In the genomic region with DNA sequence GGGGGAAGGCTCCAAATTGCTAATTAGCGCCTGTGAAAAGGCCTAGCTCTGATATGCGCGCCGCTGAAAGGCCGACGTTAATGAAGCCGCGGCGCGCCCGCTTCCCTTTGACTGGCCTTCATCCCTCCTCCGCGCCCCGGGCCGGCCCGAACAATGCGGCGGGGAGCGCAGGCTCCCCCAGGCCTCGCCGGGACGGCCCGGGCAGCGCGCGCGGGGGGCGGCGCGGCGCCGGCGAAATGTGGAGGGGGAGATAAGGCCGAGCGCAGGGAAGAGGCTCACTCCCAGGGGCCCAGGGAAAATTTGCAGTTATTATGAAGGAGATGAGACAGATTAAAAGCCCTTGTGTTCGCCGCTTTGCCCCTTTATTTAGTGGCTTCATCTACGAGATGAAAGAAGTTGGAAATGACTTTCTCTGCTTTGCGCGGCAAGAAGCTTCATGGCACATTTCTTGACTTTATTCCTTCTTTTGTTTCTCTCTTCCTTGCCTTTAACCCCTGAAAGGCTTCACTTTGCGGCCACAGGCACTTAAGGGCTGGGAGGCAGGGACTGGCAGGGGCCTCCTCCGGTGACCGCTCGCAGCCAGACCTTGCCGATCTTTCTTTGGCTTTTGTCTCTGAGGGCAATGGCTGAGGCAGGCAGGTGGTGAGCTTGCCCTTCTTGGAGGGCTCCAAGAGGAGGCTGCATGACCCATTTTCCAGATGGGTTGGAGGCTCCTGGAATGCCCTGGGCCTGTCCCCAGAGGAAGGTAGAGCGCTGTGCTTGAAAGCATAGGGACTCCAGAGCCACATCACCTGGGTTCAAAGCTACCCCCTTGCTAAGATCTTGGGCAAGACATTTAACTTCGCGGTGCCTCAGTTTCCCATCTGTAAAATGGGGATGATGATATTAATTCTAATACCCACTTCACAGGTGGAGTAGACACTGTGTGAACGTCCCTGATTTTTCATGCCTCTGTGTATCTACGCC, we compare ENCODE assay signal across 11 cellular contexts. TPM values are rescaled to one million over a fixed set of nuclear protein-coding genes. Genes with fewer than 3 reads are reported as not detected.
DNase-seq lines count a peak whose midpoint lies in the region; ATAC-seq and TF ChIP-seq lines count a peak whose summit lies in the region.
"Had no signal": no experiment of that assay in that cellular context is flagged by ENCODE, and none has a peak within 500 bp of the region (broad histone marks: within the 10 kb centered on the region; RNA-seq: fewer than 3 reads in every experiment).

No MANE protein-coding gene starts in this region.

- TF ChIP-seq POLR2A in ovary (IDR thresholded peaks at IDR 0.05), result no peak

- no peak for TF ChIP-seq EP300 in ovary (IDR thresholded peaks at IDR 0.05)

- DNase-seq in COLO668 (lab: John Stamatoyannopoulos, UW; ENCODE audit: unreplicated experiment) (peak; percentile 31), OCI-M1 (lab: John Stamatoyannopoulos, UW) (peak; percentile 40), left ventricle myocardium inferior (no peak), ovary (no peak), NCI-H345 (lab: John Stamatoyannopoulos, UW) (no peak), NCI-H446 (lab: John Stamatoyannopoulos, UW) (no peak), PC-9 (no peak)
- DNase-seq: activated CD8-positive, alpha-beta memory T cell treated with anti-CD3 and anti-CD28 coated beads, Interleukin-2, amount 50 U/mL, for 48 hours; T-helper 1 cell had no signal

- H3K9me3 ChIP-seq in left ventricle myocardium inferior (replicated peaks), result peaks cover 20% of the 10 kb centered on the region
- peaks cover 0 to 5% of the 10 kb centered on the region in 2 donors for H3K9me3 ChIP-seq in ovary
- H3K9me3 ChIP-seq in PC-9 (ENCODE audit: insufficient read depth, low read depth), result peaks cover 10% of the 10 kb centered on the region

- H3K4me1 ChIP-seq in left ventricle myocardium inferior, result peaks cover 11% of the 10 kb centered on the region
- H3K4me1 ChIP-seq in ovary (ENCODE audit: insufficient read depth), result no peaks in the 10 kb centered on the region
- no peaks in the 10 kb centered on the region for H3K4me1 ChIP-seq in PC-9 (replicated peaks; ENCODE audit: insufficient read depth)

- no peaks in the 10 kb centered on the region for H3K36me3 ChIP-seq in left ventricle myocardium inferior
- no peaks in the 10 kb centered on the region for H3K36me3 ChIP-seq in ovary
- H3K36me3 ChIP-seq in PC-9 (ENCODE audit: low read depth), result no peaks in the 10 kb centered on the region; the same call in 1 of the 2 replicates

- intact Hi-C loops in left ventricle myocardium inferior (cut with micrococcal nuclease) (no loop called here), ovary (cut with DNase I) (loop anchor here in 1 of 4 donors (5.0 kb wide), 1 partner anchor 87 kb away; no protein-coding TSS in a partner anchor), PC-9 (cut with micrococcal nuclease; ENCODE audit: unreplicated experiment) (no loop called here)

- H3K4me2 ChIP-seq in PC-9, result no peak overlapping the region
- H3K4me2 ChIP-seq: KMS-11 had no signal

- H2AFZ ChIP-seq in PC-9, result no peak overlapping the region

- H3K27ac ChIP-seq in left ventricle myocardium inferior (replicated peaks) (no peak overlapping the region), ovary (no peak overlapping the region), PC-9 (no peak overlapping the region)
- H3K27ac ChIP-seq: KMS-11 had no signal

- no peak for ATAC-seq in GM21619 (IDR thresholded peaks at IDR 0.05; ENCODE audit: unreplicated experiment)

- TF ChIP-seq CTCF in left ventricle myocardium inferior (IDR thresholded peaks at IDR 0.05; ENCODE audit: borderline replicate concordance) (no peak), ovary (IDR thresholded peaks at IDR 0.05) (no peak), PC-9 (conservative IDR thresholded peaks at IDR 0.05) (no peak)

- H3F3A ChIP-seq in PC-9 (ENCODE audit: insufficient read depth, low read depth), result no peaks in the 10 kb centered on the region

- CTCF ChIA-PET in PC-9 (lab: Charles Lee), result no interaction called here

- H3K4me3 ChIP-seq in left ventricle myocardium inferior (peak overlapping the region; percentile 59), ovary (peak overlapping the region; percentile 6), PC-9 (no peak overlapping the region)

- no TSS peak for BruUV-seq in PC-9 (replicated peaks; lab: Mats Ljungman, UMichigan)

- no peaks in the 10 kb centered on the region for H4K20me1 ChIP-seq in PC-9 (ENCODE audit: insufficient read depth)

- H3K9me2 ChIP-seq in PC-9 (ENCODE audit: insufficient read depth), result no peaks in the 10 kb centered on the region

- H3K27me3 ChIP-seq in left ventricle myocardium inferior (ENCODE audit: low read depth) (peaks cover 89% of the 10 kb centered on the region), ovary (no peaks in the 10 kb centered on the region), PC-9 (ENCODE audit: insufficient read depth, low read depth) (peaks cover 95% of the 10 kb centered on the region)

- no peaks in the 10 kb centered on the region for H3K79me2 ChIP-seq in PC-9 (ENCODE audit: low read depth)

- 10% methylated on average over 50 of the region's 50 CpGs for WGBS in ovary, 3 donors

- POLR2A ChIA-PET in PC-9 (lab: Charles Lee; ENCODE audit: unreplicated experiment), result no interaction called here

RNA-seq across cellular contexts. Expression of a gene that starts 12.7 kb away (rescaled TPM):
- total RNA-seq in left ventricle myocardium inferior (26.5 TPM), ovary (10 to 100 TPM; 32.5 to 52.5 (median 38.0) TPM), PC-9 (2021) (124 and 142 TPM in 2 replicates)
- 10 to 100 TPM in 1 of 2 donors, 1 to 10 TPM in 1; 7.0 to 15.3 TPM for polyA plus RNA-seq in ovary

Comparison
In these comparisons a context has a peak if more than half of its experiments do, and no peak if none do; other contexts are left out.
1. DNase-seq: peak in COLO668 (single experiment) and OCI-M1 (single experiment); none in left ventricle myocardium inferior (single experiment), ovary (0 of 5), NCI-H345 (single experiment), NCI-H446 (0 of 2) and PC-9 (0 of 2).